25 cellular contexts compared by ENCODE assay signal in genomic region chr2:85159589-85159988, GRCh38. TPM values are rescaled to one million over a fixed set of nuclear protein-coding genes. Genes with fewer than 3 reads are reported as not detected.
DNase-seq lines count a peak whose midpoint lies in the region; ATAC-seq, FAIRE-seq and TF ChIP-seq lines count a peak whose summit lies in the region.
"Had no signal": no experiment of that assay in that cellular context is flagged by ENCODE, and none has a peak within 500 bp of the region (broad histone marks: within the 10 kb centered on the region; RNA-seq: fewer than 3 reads in every experiment).

No MANE protein-coding gene starts in this region.

- TF ChIP-seq CTCF in GM23338 (conservative IDR thresholded peaks at IDR 0.05; ENCODE audit: low read depth in 2 of 2) (no peak), RWPE1 (conservative IDR thresholded peaks at IDR 0.05; ENCODE audit: low read depth) (no peak), nephron (IDR thresholded peaks at IDR 0.05; ENCODE audit: unreplicated experiment in 3 of 3) (no peak), spleen (IDR thresholded peaks at IDR 0.05 in 8 of 11, conservative IDR thresholded peaks at IDR 0.05 in 3 of 11) (no peak)

- H4K20me1 ChIP-seq in GM23338 (replicated peaks; ENCODE audit: insufficient read depth): peaks cover 97% of the 10 kb centered on the region
- H4K20me1 ChIP-seq: BLaER1 had no signal

- 40 to 59% (median 49%) methylated on average over 6 of the region's 6 CpGs for WGBS in spleen, 5 donors

- peaks cover 100% of the 10 kb centered on the region for H3K79me2 ChIP-seq in GM23338 (replicated peaks; ENCODE audit: insufficient read depth)

- no peak for TF ChIP-seq POLR2A in spleen (IDR thresholded peaks at IDR 0.05)

- peaks cover 84% of the 10 kb centered on the region for H3K4me1 ChIP-seq in GM23338 (ENCODE audit: insufficient read depth)
- peaks cover 9 to 59% (median 25%) of the 10 kb centered on the region in 6 donors for H3K4me1 ChIP-seq in spleen
- H3K4me1 ChIP-seq: BLaER1 had no signal

- no peaks in the 10 kb centered on the region for H3K9me2 ChIP-seq in GM23338 (ENCODE audit: insufficient read depth)

- no peaks in the 10 kb centered on the region for H3K9me3 ChIP-seq in spleen
- H3K9me3 ChIP-seq: BLaER1 had no signal

- DNase-seq in GM23338 (ENCODE audit: low spot score) (no peak), RWPE1 (ENCODE audit: low spot score) (no peak), spleen (no peak), frontal cortex (ENCODE audit: low spot score in 2 of 2) (no peak)
- DNase-seq in activated CD4-positive, CD25-positive, alpha-beta regulatory T cell treated with anti-CD3 and anti-CD28 coated beads, Interleukin-2, amount 50 U/mL, for 72 hours: no peak
- DNase-seq: CD4-positive, CD25-positive, alpha-beta regulatory T cell; DMS153; DND-41; NCI-H1048; NCI-H1417; NCI-H1694; NCI-H2029 treated with DMSO at 0.1 percent for 48 hours; NCI-H226; NCI-H510A; NCI-H69; RPMI8226; SHP77 treated with DMSO at 0.1 percent for 48 hours had no signal

- H3K4me2 ChIP-seq in GM23338: peak overlapping the region; percentile 62; the same call in 1 of the 2 replicates
- H3K4me2 ChIP-seq: BLaER1, KMS-11 had no signal

- H3K27ac Mint-ChIP-seq in GM23338 (0 out of 2 replicates have a peak overlapping the region, but pooled peaks have one; percentile 16), nephron (peak overlapping the region in 2 of 3 experiments; percentile 25 to 61)
- H3K27ac Mint-ChIP-seq: CD4-positive, CD25-positive, alpha-beta regulatory T cell; IgD-negative memory B cell had no signal

- no peak overlapping the region for H3K4me3 ChIP-seq in GM23338
- no peak overlapping the region for H3K4me3 ChIP-seq in spleen
- H3K4me3 ChIP-seq: BLaER1 had no signal

- H3K27me3 Mint-ChIP-seq in GM23338 (ENCODE audit: insufficient read depth, low read depth, poor library complexity) (peaks cover 27% of the 10 kb centered on the region), nephron (ENCODE audit: low read depth) (no peaks in the 10 kb centered on the region)

- intact Hi-C loops in spleen (cut with DNase I; ENCODE audit: low total_unique reads): no loop called here

- CTCF ChIA-PET in RWPE1 (lab: Yijun Ruan, JAX): no interaction called here

- H3K36me3 ChIP-seq in GM23338 (ENCODE audit: insufficient read depth) (no peaks in the 10 kb centered on the region; the same call in 1 of the 2 replicates), spleen (no peaks in the 10 kb centered on the region)
- H3K36me3 ChIP-seq: BLaER1 had no signal

- no peak for FAIRE-seq in frontal cortex (lab: Jason Lieb, UNC)
- FAIRE-seq: A204.1, GM12892, H54 had no signal

- H3K4me1 Mint-ChIP-seq in GM23338 (peaks cover 94% of the 10 kb centered on the region), nephron (peaks cover 77% of the 10 kb centered on the region)
- H3K4me1 Mint-ChIP-seq: CD4-positive, CD25-positive, alpha-beta regulatory T cell; IgD-negative memory B cell had no signal

- no peaks in the 10 kb centered on the region; the same call in 2 of the 3 replicates for H3K9me3 Mint-ChIP-seq in GM23338
- H3K9me3 Mint-ChIP-seq in nephron: no peaks in the 10 kb centered on the region
- H3K9me3 Mint-ChIP-seq: CD4-positive, CD25-positive, alpha-beta regulatory T cell; IgD-negative memory B cell had no signal

- H3K27ac ChIP-seq in GM23338 (ENCODE audit: low read depth) (peak overlapping the region; percentile 62), RWPE1 (peak overlapping the region; percentile 11; the same call in 1 of the 2 replicates), spleen (peak overlapping the region in 5 of 8 donors; percentile 26 to 51 (median 36))
- H3K27ac ChIP-seq: BLaER1, KMS-11 had no signal

- H2AFZ ChIP-seq in GM23338: no peak overlapping the region

- H3K4me3 Mint-ChIP-seq in GM23338 (no peak overlapping the region), nephron (no peak overlapping the region)
- H3K4me3 Mint-ChIP-seq: CD4-positive, CD25-positive, alpha-beta regulatory T cell; IgD-negative memory B cell had no signal

- POLR2A ChIA-PET in RWPE1 (lab: Yijun Ruan, JAX; ENCODE audit: low non-redundant PET): no interaction called here

- H3K27me3 ChIP-seq in GM23338 (ENCODE audit: insufficient read depth) (no peaks in the 10 kb centered on the region), spleen (replicated peaks in 1 of 7) (no peaks in the 10 kb centered on the region)
- H3K27me3 ChIP-seq: BLaER1 had no signal

- H3F3A ChIP-seq in GM23338 (replicated peaks; ENCODE audit: low read depth): peaks cover 14% of the 10 kb centered on the region; the same call in 1 of the 2 replicates

- H3K36me3 Mint-ChIP-seq in GM23338 (ENCODE audit: low read depth) (peaks cover 31% of the 10 kb centered on the region), nephron (ENCODE audit: low read depth) (no peaks in the 10 kb centered on the region)
- H3K36me3 Mint-ChIP-seq: CD4-positive, CD25-positive, alpha-beta regulatory T cell; IgD-negative memory B cell had no signal

- ATAC-seq in GM23338: no peak
- no peak for ATAC-seq in HG03571 (IDR thresholded peaks at IDR 0.05; ENCODE audit: unreplicated experiment)

TF ChIP-seq in GM23338, 12 proteins besides CTCF, POLR2A, EP300 and RAD21:
- no peak for TF ChIP-seq NANOG (IDR thresholded peaks at IDR 0.05; ENCODE audit: borderline replicate concordance)
- no peak for TF ChIP-seq REST (IDR thresholded peaks at IDR 0.05; ENCODE audit: unreplicated experiment)
- TF ChIP-seq, protein P1, sequence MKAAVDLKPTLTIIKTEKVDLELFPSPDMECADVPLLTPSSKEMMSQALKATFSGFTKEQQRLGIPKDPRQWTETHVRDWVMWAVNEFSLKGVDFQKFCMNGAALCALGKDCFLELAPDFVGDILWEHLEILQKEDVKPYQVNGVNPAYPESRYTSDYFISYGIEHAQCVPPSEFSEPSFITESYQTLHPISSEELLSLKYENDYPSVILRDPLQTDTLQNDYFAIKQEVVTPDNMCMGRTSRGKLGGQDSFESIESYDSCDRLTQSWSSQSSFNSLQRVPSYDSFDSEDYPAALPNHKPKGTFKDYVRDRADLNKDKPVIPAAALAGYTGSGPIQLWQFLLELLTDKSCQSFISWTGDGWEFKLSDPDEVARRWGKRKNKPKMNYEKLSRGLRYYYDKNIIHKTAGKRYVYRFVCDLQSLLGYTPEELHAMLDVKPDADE (IDR thresholded peaks at IDR 0.05): no peak
TF ChIP-seq in GM23338: peak in this region for 0.

RNA-seq across cellular contexts. Expression of gene TCF7L1, which starts 26.4 kb away (rescaled TPM):
- total RNA-seq in GM23338 (2014; rRNA removed; shearing (Covaris generic)): 42.4 and 47.3 TPM in 2 replicates
- polyA plus RNA-seq in GM23338 (2016; fragmentation: Nextera tagmentation; extraction: Ambion mirVana): 101 and 113 TPM in 2 replicates
- total RNA-seq in spleen: 10 to 100 TPM in 3 of 7 donors, 1 to 10 TPM in 4; 3.3 to 15.8 (median 9.8) TPM
- 1 to 10 TPM; 2.0 to 5.2 (median 2.4) TPM for polyA plus RNA-seq in spleen
- total RNA-seq in frontal cortex: 0.41 TPM
- total RNA-seq: CD4-positive, CD25-positive, alpha-beta regulatory T cell had no signal

Comparison
In these comparisons a context has a peak if more than half of its experiments do, and no peak if none do; other contexts are left out.
1. H3K27ac ChIP-seq: peak in every context shown above with its lines; median percentile 62 in GM23338; 36 in spleen; 11 in RWPE1.